In genomic region chr10:514137-514671, GRCh38 we compare ENCODE assay signal across 13 cellular contexts.
DNase-seq lines count a peak whose midpoint lies in the region; ATAC-seq and TF ChIP-seq lines count a peak whose summit lies in the region.
"Had no signal": no experiment of that assay in that cellular context is flagged by ENCODE, and none has a peak within 500 bp of the region (broad histone marks: within the 10 kb centered on the region; RNA-seq: fewer than 3 reads in every experiment).

No MANE protein-coding gene starts in this region.

- H3K36me3 ChIP-seq in body of pancreas (replicated peaks in 1 of 2; ENCODE audit: insufficient read depth in 1 of 2, low read depth in 2 of 2) = no peaks in the 10 kb centered on the region
- H3K36me3 ChIP-seq in CD8-positive, alpha-beta memory T cell (ENCODE audit: insufficient read depth, low read length) = no peaks in the 10 kb centered on the region
- H3K36me3 ChIP-seq: breast epithelium had no signal

- peak overlapping the region; percentile 55 to 92 (median 70) for H3K27ac ChIP-seq in body of pancreas
- H3K27ac ChIP-seq in CD8-positive, alpha-beta memory T cell (ENCODE audit: low read depth, low read length) = no peak overlapping the region
- H3K27ac ChIP-seq: breast epithelium, parathyroid adenoma had no signal

- H3K4me1 ChIP-seq in body of pancreas = peaks cover 34% of the 10 kb centered on the region
- peaks cover 7% of the 10 kb centered on the region for H3K4me1 ChIP-seq in CD8-positive, alpha-beta memory T cell (ENCODE audit: insufficient read depth, low read length)
- H3K4me1 ChIP-seq: parathyroid adenoma had no signal

- H3K27me3 Mint-ChIP-seq in nephron (ENCODE audit: low read depth) = peaks cover 3% of the 10 kb centered on the region
- H3K27me3 Mint-ChIP-seq in CD8-positive, alpha-beta memory T cell = peaks cover 11 to 17% of the 10 kb centered on the region in 2 donors
- peaks cover 22% of the 10 kb centered on the region for H3K27me3 Mint-ChIP-seq in stimulated activated memory B cell treated with anti-CD40 and anti-IgM and Interleukin-4, amounts not matched to agents 10 μg/mL and 1 μg/mL and 100 μg/mL, for 72 hours

- intact Hi-C loops in body of pancreas (cut with DNase I) = no loop called here

- peak; percentile 82 for DNase-seq in COR-L47 (lab: John Stamatoyannopoulos, UW)
- DNase-seq in NCI-H146 treated with DMSO at 0.1 percent for 48 hours (lab: John Stamatoyannopoulos, UW; ENCODE audit: unreplicated experiment) = peak; percentile 99
- peak; percentile 74 to 90 (median 82) for DNase-seq in body of pancreas
- DNase-seq in CD8-positive, alpha-beta memory T cell = no peak
- DNase-seq in UCSD-AML1 (lab: John Stamatoyannopoulos, UW; ENCODE audit: unreplicated experiment) = no peak
- DNase-seq: AML-193, glutamatergic neuron, HFFc6 had no signal

- peak in 1 of 3 donors; percentile 46 for TF ChIP-seq POLR2A in body of pancreas (IDR thresholded peaks at IDR 0.05)

- H3K4me1 Mint-ChIP-seq in nephron = peaks cover 65% of the 10 kb centered on the region
- peaks cover 10 to 29% (median 21%) of the 10 kb centered on the region in 3 donors for H3K4me1 Mint-ChIP-seq in CD8-positive, alpha-beta memory T cell
- peaks cover 15% of the 10 kb centered on the region for H3K4me1 Mint-ChIP-seq in stimulated activated memory B cell treated with anti-CD40 and anti-IgM and Interleukin-4, amounts not matched to agents 10 μg/mL and 1 μg/mL and 100 μg/mL, for 72 hours

- no peaks in the 10 kb centered on the region for H3K36me3 Mint-ChIP-seq in nephron (ENCODE audit: low read depth)
- no peaks in the 10 kb centered on the region for H3K36me3 Mint-ChIP-seq in CD8-positive, alpha-beta memory T cell
- no peaks in the 10 kb centered on the region for H3K36me3 Mint-ChIP-seq in stimulated activated memory B cell treated with anti-CD40 and anti-IgM and Interleukin-4, amounts not matched to agents 10 μg/mL and 1 μg/mL and 100 μg/mL, for 72 hours

- 27 to 34% methylated on average over 22 of the region's 22 CpGs for WGBS in body of pancreas, 2 donors

- H3K4me3 ChIP-seq in body of pancreas = no peak overlapping the region
- H3K4me3 ChIP-seq in CD8-positive, alpha-beta memory T cell (ENCODE audit: low read length) = no peak overlapping the region
- H3K4me3 ChIP-seq: breast epithelium had no signal

- ATAC-seq in body of pancreas (peak; percentile 83), HG03354 (IDR thresholded peaks at IDR 0.05; ENCODE audit: poor library complexity, severe bottlenecking, unreplicated experiment) (no peak)
- ATAC-seq in stimulated activated memory B cell treated with anti-CD40 and anti-IgM and Interleukin-4, amounts not matched to agents 10 μg/mL and 1 μg/mL and 100 μg/mL, for 72 hours = no peak

- H3K27ac Mint-ChIP-seq in nephron = peak overlapping the region; percentile 2 to 8 (median 2)
- no peak overlapping the region for H3K27ac Mint-ChIP-seq in CD8-positive, alpha-beta memory T cell
- no peak overlapping the region for H3K27ac Mint-ChIP-seq in stimulated activated memory B cell treated with anti-CD40 and anti-IgM and Interleukin-4, amounts not matched to agents 10 μg/mL and 1 μg/mL and 100 μg/mL, for 72 hours

- no peaks in the 10 kb centered on the region for H3K9me3 ChIP-seq in body of pancreas
- H3K9me3 ChIP-seq in CD8-positive, alpha-beta memory T cell (ENCODE audit: low read length) = no peaks in the 10 kb centered on the region
- H3K9me3 ChIP-seq: breast epithelium had no signal

- TF ChIP-seq CTCF in body of pancreas (IDR thresholded peaks at IDR 0.05) = no peak
- TF ChIP-seq CTCF in nephron (IDR thresholded peaks at IDR 0.05; ENCODE audit: unreplicated experiment in 3 of 3) = no peak

- H3K4me3 Mint-ChIP-seq in nephron = no peak overlapping the region
- no peak overlapping the region for H3K4me3 Mint-ChIP-seq in CD8-positive, alpha-beta memory T cell
- H3K4me3 Mint-ChIP-seq in stimulated activated memory B cell treated with anti-CD40 and anti-IgM and Interleukin-4, amounts not matched to agents 10 μg/mL and 1 μg/mL and 100 μg/mL, for 72 hours = no peak overlapping the region
- H3K4me3 Mint-ChIP-seq: HFFc6 had no signal

- H3K27me3 ChIP-seq in body of pancreas = no peaks in the 10 kb centered on the region
- H3K27me3 ChIP-seq in CD8-positive, alpha-beta memory T cell (ENCODE audit: insufficient read depth, low read length, poor library complexity, severe bottlenecking) = no peaks in the 10 kb centered on the region
- H3K27me3 ChIP-seq: breast epithelium had no signal

- H3K9me3 Mint-ChIP-seq in nephron = no peaks in the 10 kb centered on the region
- no peaks in the 10 kb centered on the region for H3K9me3 Mint-ChIP-seq in CD8-positive, alpha-beta memory T cell
- H3K9me3 Mint-ChIP-seq in stimulated activated memory B cell treated with anti-CD40 and anti-IgM and Interleukin-4, amounts not matched to agents 10 μg/mL and 1 μg/mL and 100 μg/mL, for 72 hours = no peaks in the 10 kb centered on the region
- H3K9me3 Mint-ChIP-seq: HFFc6 had no signal

- CTCF ChIA-PET in CD8-positive, alpha-beta memory T cell (lab: Charles Lee) = no interaction called here

- POLR2A ChIA-PET in CD8-positive, alpha-beta memory T cell (lab: Charles Lee) = no interaction called here

Comparison
In these comparisons a context has a peak if more than half of its experiments do, and no peak if none do; other contexts are left out.
1. DNase-seq: peak in COR-L47 (single experiment), NCI-H146 treated with DMSO at 0.1 percent for 48 hours (single experiment) and body of pancreas (4 of 4); none in CD8-positive, alpha-beta memory T cell (0 of 5) and UCSD-AML1 (single experiment).
2. H3K27ac Mint-ChIP-seq: peak in nephron (3 of 3); none in CD8-positive, alpha-beta memory T cell (0 of 8) and stimulated activated memory B cell treated with anti-CD40 and anti-IgM and Interleukin-4, amounts not matched to agents 10 μg/mL and 1 μg/mL and 100 μg/mL, for 72 hours (single experiment).